ENCODE assay signal across 30 cellular contexts in genomic region chr6:137365648-137366047, GRCh38.
"Had no signal": no experiment of that assay in that cellular context is flagged by ENCODE, and none has a peak within 500 bp of the region (broad histone marks: within the 10 kb centered on the region; RNA-seq: fewer than 3 reads in every experiment).

No MANE protein-coding gene starts in this region.

- ATAC-seq: activated T-helper 17 cell treated with anti-CD3 and anti-CD28 coated beads, Interleukin-2, amount 50 U/mL, for 72 hours; gastroesophageal sphincter; left lung; lower lobe of right lung; psoas muscle; stimulated activated memory B cell treated with anti-CD40 and anti-IgM and Interleukin-4, amounts not matched to agents 10 μg/mL and 1 μg/mL and 100 μg/mL, for 72 hours; stimulated activated naive CD8-positive, alpha-beta T cell treated with anti-CD3 and anti-CD28 coated beads, Interleukin-15, amount 100 ng/mL, for 72 hours had no signal

- H3K27me3 ChIP-seq: breast epithelium, left lung, tibial nerve had no signal

- H3K9ac ChIP-seq: parathyroid adenoma had no signal

- H3K4me3 Mint-ChIP-seq: activated CD4-positive, alpha-beta memory T cell treated with anti-CD3 and anti-CD28 coated beads, Interleukin-2, amount 10 ng/mL, durations not matched to agents 7 days and 5 days; activated CD4-positive, alpha-beta T cell treated with anti-CD3 and anti-CD28 coated beads, Interleukin-2, amount 10 ng/mL, durations not matched to agents 7 days and 5 days; activated T-cell treated with anti-CD3 and anti-CD28 coated beads, Interleukin-2, amount 50 U/mL, for 24 hours; activated T-helper 17 cell treated with anti-CD3 and anti-CD28 coated beads, Interleukin-2, amount 50 U/mL, for 72 hours; dendritic cell treated with granulocyte-macrophage colony-stimulating factor and Interleukin-4, amounts not matched to agents 40 ng/mL and 50 ng/mL, for 4 days; nephron; stimulated activated memory B cell treated with anti-CD40 and anti-IgM and Interleukin-4, amounts not matched to agents 10 μg/mL and 1 μg/mL and 100 μg/mL, for 72 hours; stimulated activated naive CD8-positive, alpha-beta T cell treated with anti-CD3 and anti-CD28 coated beads, Interleukin-15, amount 100 ng/mL, for 72 hours; T-helper 1 cell treated with Interleukin-12 subunit alpha and Interleukin-12 subunit beta and Interleukin-4 antibody, amounts not matched to agents 30 μg/mL and 1 μg/mL, for 36 hours had no signal

- H3K9me3 Mint-ChIP-seq: activated T-cell treated with anti-CD3 and anti-CD28 coated beads, Interleukin-2, amount 50 U/mL, for 24 hours; activated T-helper 17 cell treated with anti-CD3 and anti-CD28 coated beads, Interleukin-2, amount 50 U/mL, for 72 hours; dendritic cell treated with granulocyte-macrophage colony-stimulating factor and Interleukin-4, amounts not matched to agents 40 ng/mL and 50 ng/mL, for 4 days; nephron; stimulated activated memory B cell treated with anti-CD40 and anti-IgM and Interleukin-4, amounts not matched to agents 10 μg/mL and 1 μg/mL and 100 μg/mL, for 72 hours; stimulated activated naive CD8-positive, alpha-beta T cell treated with anti-CD3 and anti-CD28 coated beads, Interleukin-15, amount 100 ng/mL, for 72 hours had no signal

- H3K27me3 Mint-ChIP-seq: activated CD4-positive, alpha-beta memory T cell treated with anti-CD3 and anti-CD28 coated beads, Interleukin-2, amount 10 ng/mL, durations not matched to agents 7 days and 5 days; activated T-cell treated with anti-CD3 and anti-CD28 coated beads, Interleukin-2, amount 50 U/mL, for 24 hours; activated T-helper 17 cell treated with anti-CD3 and anti-CD28 coated beads, Interleukin-2, amount 50 U/mL, for 72 hours; dendritic cell treated with granulocyte-macrophage colony-stimulating factor and Interleukin-4, amounts not matched to agents 40 ng/mL and 50 ng/mL, for 4 days; stimulated activated memory B cell treated with anti-CD40 and anti-IgM and Interleukin-4, amounts not matched to agents 10 μg/mL and 1 μg/mL and 100 μg/mL, for 72 hours; stimulated activated naive CD8-positive, alpha-beta T cell treated with anti-CD3 and anti-CD28 coated beads, Interleukin-15, amount 100 ng/mL, for 72 hours had no signal

- H3K36me3 ChIP-seq: breast epithelium, gastroesophageal sphincter, left lung, lower lobe of right lung, tibial nerve had no signal

- H3K27ac Mint-ChIP-seq: activated CD4-positive, alpha-beta memory T cell treated with anti-CD3 and anti-CD28 coated beads, Interleukin-2, amount 10 ng/mL, durations not matched to agents 7 days and 5 days; activated CD4-positive, alpha-beta T cell treated with anti-CD3 and anti-CD28 coated beads, Interleukin-2, amount 10 ng/mL, durations not matched to agents 7 days and 5 days; activated T-cell treated with anti-CD3 and anti-CD28 coated beads, Interleukin-2, amount 50 U/mL, for 24 hours; activated T-helper 17 cell treated with anti-CD3 and anti-CD28 coated beads, Interleukin-2, amount 50 U/mL, for 72 hours; dendritic cell treated with granulocyte-macrophage colony-stimulating factor and Interleukin-4, amounts not matched to agents 40 ng/mL and 50 ng/mL, for 4 days; nephron; stimulated activated memory B cell treated with anti-CD40 and anti-IgM and Interleukin-4, amounts not matched to agents 10 μg/mL and 1 μg/mL and 100 μg/mL, for 72 hours; stimulated activated naive CD8-positive, alpha-beta T cell treated with anti-CD3 and anti-CD28 coated beads, Interleukin-15, amount 100 ng/mL, for 72 hours; T-helper 1 cell treated with Interleukin-12 subunit alpha and Interleukin-12 subunit beta and Interleukin-4 antibody, amounts not matched to agents 30 μg/mL and 1 μg/mL, for 36 hours had no signal

- H3K79me2 ChIP-seq: parathyroid adenoma had no signal

- H3K36me3 Mint-ChIP-seq: stimulated activated memory B cell treated with anti-CD40 and anti-IgM and Interleukin-4, amounts not matched to agents 10 μg/mL and 1 μg/mL and 100 μg/mL, for 72 hours had no signal

- H3K4me3 ChIP-seq: breast epithelium, gastroesophageal sphincter, left lung, lower lobe of right lung, psoas muscle, smooth muscle cell, tibial nerve had no signal

- H2AFZ ChIP-seq: parathyroid adenoma had no signal

- DNase-seq: activated CD4-positive, alpha-beta memory T cell treated with anti-CD3 and anti-CD28 coated beads, Interleukin-2, amount 10 ng/mL, durations not matched to agents 7 days and 5 days; activated CD4-positive, alpha-beta T cell treated with anti-CD3 and anti-CD28 coated beads for 1 hour; activated CD4-positive, alpha-beta T cell treated with anti-CD3 and anti-CD28 coated beads, Interleukin-2, amount 10 ng/mL, durations not matched to agents 7 days and 5 days; activated CD8-positive, alpha-beta memory T cell treated with anti-CD3 and anti-CD28 coated beads, Interleukin-2, amount 50 U/mL, for 48 hours; activated gamma-delta T cell treated with Interleukin-2 at 50 U/mL for 16 hours; activated naive CD4-positive, alpha-beta T cell treated with anti-CD3 and anti-CD28 coated beads, Interleukin-2, amount 50 U/mL, for 16 hours; activated T-cell treated with anti-CD3 and anti-CD28 coated beads, Interleukin-2, amount 50 U/mL, for 24 hours; central memory CD4-positive, alpha-beta T cell; effector memory CD4-positive, alpha-beta T cell; kidney glomerular epithelial cell; left lung; lower lobe of right lung; mesenchymal stem cell; psoas muscle; stimulated activated CD4-positive, alpha-beta T cell treated with anti-CD3 and anti-CD28 coated beads, Interleukin-1b, Interleukin-23, amount 100 ng/mL, for 48 hours; stimulated activated CD4-positive, alpha-beta T cell treated with anti-CD3 and anti-CD28 coated beads, Interleukin-4, amount 100 ng/mL, for 4 hours; stimulated activated CD8-positive, alpha-beta memory T cell treated with anti-CD3 and anti-CD28 coated beads, Interleukin-4, amount 100 ng/mL, for 48 hours; stimulated activated naive CD8-positive, alpha-beta T cell treated with anti-CD3 and anti-CD28 coated beads, Interleukin-15, amount 100 ng/mL, for 72 hours; SW 1271; T1000 had no signal

- H3K4me2 ChIP-seq: smooth muscle cell had no signal

- H3K9me3 ChIP-seq: breast epithelium, gastroesophageal sphincter, left lung, lower lobe of right lung, psoas muscle, tibial nerve had no signal

- H3K27ac ChIP-seq: breast epithelium, gastroesophageal sphincter, left lung, lower lobe of right lung, parathyroid adenoma, psoas muscle, tibial nerve had no signal

- H3K4me1 ChIP-seq: breast epithelium, gastroesophageal sphincter, left lung, lower lobe of right lung, parathyroid adenoma, psoas muscle had no signal
